Comparison of ENCODE assay signal across 12 cellular contexts in genomic region chr5:32225445-32225844, GRCh38. TPM values are rescaled to one million over a fixed set of nuclear protein-coding genes. Genes with fewer than 3 reads are reported as not detected.
DNase-seq lines count a peak whose midpoint lies in the region; ATAC-seq and TF ChIP-seq lines count a peak whose summit lies in the region.
"Had no signal": no experiment of that assay in that cellular context is flagged by ENCODE, and none has a peak within 500 bp of the region (broad histone marks: within the 10 kb centered on the region; RNA-seq: fewer than 3 reads in every experiment).

No MANE protein-coding gene starts in this region.

- H3K9me3 ChIP-seq in Caco-2 = no peaks in the 10 kb centered on the region
- no peaks in the 10 kb centered on the region for H3K9me3 ChIP-seq in left ventricle myocardium inferior (replicated peaks)
- no peaks in the 10 kb centered on the region for H3K9me3 ChIP-seq in psoas muscle

- H3K4me1 ChIP-seq in Caco-2 (peaks cover 41% of the 10 kb centered on the region), left ventricle myocardium inferior (peaks cover 22% of the 10 kb centered on the region), psoas muscle (peaks cover 10% of the 10 kb centered on the region)

- peaks cover 52% of the 10 kb centered on the region for H3K36me3 Mint-ChIP-seq in Caco-2 (ENCODE audit: insufficient read depth, unreplicated experiment)
- H3K36me3 Mint-ChIP-seq in activated T-helper 17 cell treated with anti-CD3 and anti-CD28 coated beads, Interleukin-2, amount 50 U/mL, for 72 hours (ENCODE audit: low read depth) = peaks cover 27% of the 10 kb centered on the region

- peak overlapping the region; percentile 83 for H3K27ac Mint-ChIP-seq in Caco-2 (ENCODE audit: unreplicated experiment)
- H3K27ac Mint-ChIP-seq in activated T-helper 17 cell treated with anti-CD3 and anti-CD28 coated beads, Interleukin-2, amount 50 U/mL, for 72 hours = peak overlapping the region; percentile 26

- ATAC-seq in activated T-helper 17 cell treated with anti-CD3 and anti-CD28 coated beads, Interleukin-2, amount 50 U/mL, for 72 hours (replicated peaks) = no peak
- ATAC-seq in psoas muscle = peak; percentile 57 to 94 (median 90)
- ATAC-seq in GM21786 (IDR thresholded peaks at IDR 0.05; ENCODE audit: unreplicated experiment) = no peak
- no peak for ATAC-seq in GM19351 (IDR thresholded peaks at IDR 0.05; ENCODE audit: unreplicated experiment)
- no peak for ATAC-seq in HG02870 (IDR thresholded peaks at IDR 0.05; ENCODE audit: unreplicated experiment)

- intact Hi-C loops in Caco-2 (cut with micrococcal nuclease; ENCODE audit: unreplicated experiment) (no loop called here), left ventricle myocardium inferior (cut with micrococcal nuclease) (no loop called here), psoas muscle (cut with DNase I) (loop anchor here (5.0 to 10.0 kb wide), 2 partner anchors 51 to 387 kb away; partner anchors contain the start of gene GOLPH3 (in 1 of the 2))

- no peaks in the 10 kb centered on the region for H3K9me3 Mint-ChIP-seq in Caco-2 (ENCODE audit: unreplicated experiment)
- H3K9me3 Mint-ChIP-seq in activated T-helper 17 cell treated with anti-CD3 and anti-CD28 coated beads, Interleukin-2, amount 50 U/mL, for 72 hours = no peaks in the 10 kb centered on the region
- H3K9me3 Mint-ChIP-seq: CD4-positive, CD25-positive, alpha-beta regulatory T cell had no signal

- H3K4me3 Mint-ChIP-seq in Caco-2 (ENCODE audit: unreplicated experiment) = peak overlapping the region; percentile 5
- H3K4me3 Mint-ChIP-seq in activated T-helper 17 cell treated with anti-CD3 and anti-CD28 coated beads, Interleukin-2, amount 50 U/mL, for 72 hours = no peak overlapping the region
- H3K4me3 Mint-ChIP-seq: CD4-positive, CD25-positive, alpha-beta regulatory T cell had no signal

- no peaks in the 10 kb centered on the region for H3K27me3 ChIP-seq in Caco-2 (replicated peaks; ENCODE audit: control insufficient read depth, insufficient read depth, low read length)
- no peaks in the 10 kb centered on the region for H3K27me3 ChIP-seq in left ventricle myocardium inferior (ENCODE audit: low read depth)
- H3K27me3 ChIP-seq in psoas muscle (ENCODE audit: insufficient read depth in 3 of 3, low read length in 2 of 3) = no peaks in the 10 kb centered on the region

- H3K27ac ChIP-seq in left ventricle myocardium inferior (replicated peaks) (peak overlapping the region; percentile 82), psoas muscle (peak overlapping the region; percentile 11)

- no peak for DNase-seq in Caco-2
- DNase-seq in left ventricle myocardium inferior = no peak
- no peak for DNase-seq in psoas muscle
- no peak for DNase-seq in NK-92 (lab: John Stamatoyannopoulos, UW; ENCODE audit: unreplicated experiment)
- DNase-seq: activated CD8-positive, alpha-beta memory T cell treated with anti-CD3 and anti-CD28 coated beads for 24 hours; CD4-positive, CD25-positive, alpha-beta regulatory T cell; head of caudate nucleus; NCI-H446 had no signal

- CTCF ChIA-PET in Caco-2 (lab: Charles Lee) = no interaction called here

- H3K4me3 ChIP-seq in Caco-2 (ENCODE audit: low read depth, low read length) (no peak overlapping the region), left ventricle myocardium inferior (no peak overlapping the region), psoas muscle (no peak overlapping the region)

- no peaks in the 10 kb centered on the region for H3K27me3 Mint-ChIP-seq in Caco-2 (ENCODE audit: insufficient read depth, unreplicated experiment)
- H3K27me3 Mint-ChIP-seq in activated T-helper 17 cell treated with anti-CD3 and anti-CD28 coated beads, Interleukin-2, amount 50 U/mL, for 72 hours = no peaks in the 10 kb centered on the region
- H3K27me3 Mint-ChIP-seq: CD4-positive, CD25-positive, alpha-beta regulatory T cell had no signal

- no TSS peak for BruUV-seq in Caco-2 (replicated peaks; lab: Mats Ljungman, UMichigan)

- H3K36me3 ChIP-seq in Caco-2 (ENCODE audit: control insufficient read depth, insufficient read depth, low read length) (peaks cover 2% of the 10 kb centered on the region; the same call in 1 of the 2 replicates), left ventricle myocardium inferior (peaks cover 22% of the 10 kb centered on the region), psoas muscle (ENCODE audit: insufficient read depth in 1 of 2, low read depth in 1 of 2) (peaks cover 0 to 19% of the 10 kb centered on the region in 2 donors)

- POLR2A ChIA-PET in Caco-2 (lab: Charles Lee) = interaction anchor here (1.8 kb wide), 1 partner anchor 52 kb away, joined by 10 read pairs; the partner anchor contains the start of gene GOLPH3

- 28 to 43% (median 35%) methylated on average over 5 of the region's 5 CpGs for WGBS in psoas muscle, 3 donors

- peaks cover 36% of the 10 kb centered on the region for H3K4me1 Mint-ChIP-seq in Caco-2 (ENCODE audit: low read depth, unreplicated experiment)
- H3K4me1 Mint-ChIP-seq in activated T-helper 17 cell treated with anti-CD3 and anti-CD28 coated beads, Interleukin-2, amount 50 U/mL, for 72 hours = no peaks in the 10 kb centered on the region
- H3K4me1 Mint-ChIP-seq: CD4-positive, CD25-positive, alpha-beta regulatory T cell had no signal

- no peak for TF ChIP-seq CTCF in Caco-2 (IDR thresholded peaks at IDR 0.05; ENCODE audit: insufficient read depth in 1 of 2, low read depth in 1 of 2, low read length in 1 of 2, severe bottlenecking in 1 of 2, unreplicated experiment in 1 of 2)
- no peak for TF ChIP-seq CTCF in left ventricle myocardium inferior (IDR thresholded peaks at IDR 0.05; ENCODE audit: borderline replicate concordance)
- no peak for TF ChIP-seq CTCF in psoas muscle (IDR thresholded peaks at IDR 0.05)

RNA-seq across cellular contexts. Expression of gene GOLPH3, which starts 51.3 kb away (rescaled TPM):
- 107 and 122 TPM in 2 replicates for total RNA-seq in Caco-2 (2022)
- total RNA-seq in activated T-helper 17 cell treated with anti-CD3 and anti-CD28 coated beads, Interleukin-2, amount 50 U/mL, for 72 hours = 10 to 100 TPM; 51.7 to 74.1 TPM
- total RNA-seq in left ventricle myocardium inferior = 42.8 TPM
- total RNA-seq in psoas muscle = 10 to 100 TPM; 23.0 to 55.3 (median 35.0) TPM
- polyA plus RNA-seq in psoas muscle = 10 to 100 TPM; 25.4 to 36.8 (median 31.0) TPM

Comparison
In these comparisons a context has a peak if more than half of its experiments do, and no peak if none do; other contexts are left out.
1. ATAC-seq: peak in psoas muscle (4 of 4); none in activated T-helper 17 cell treated with anti-CD3 and anti-CD28 coated beads, Interleukin-2, amount 50 U/mL, for 72 hours (single experiment), GM21786 (single experiment), GM19351 (single experiment) and HG02870 (single experiment).
2. intact Hi-C loops: an anchor here in psoas muscle (5.0 to 10.0 kb wide); none called in Caco-2 and left ventricle myocardium inferior.